ENCODE assay signal across 10 cellular contexts in genomic region chr10:76883596-76883995, GRCh38.
"Had no signal": no experiment of that assay in that cellular context is flagged by ENCODE, and none has a peak within 500 bp of the region (broad histone marks: within the 10 kb centered on the region; RNA-seq: fewer than 3 reads in every experiment).

No MANE protein-coding gene starts in this region.

- H3K36me3 ChIP-seq: right lobe of liver, suprapubic skin had no signal

- ATAC-seq: activated naive CD8-positive, alpha-beta T cell treated with anti-CD3 and anti-CD28 coated beads, Interleukin-2, amount 50 U/mL, for 24 hours; right lobe of liver had no signal

- H3K27me3 ChIP-seq: right lobe of liver, suprapubic skin had no signal

- DNase-seq: activated CD4-positive, alpha-beta T cell treated with anti-CD3 and anti-CD28 coated beads, Interleukin-2, amount 10 ng/mL, durations not matched to agents 7 days and 5 days; activated CD8-positive, alpha-beta memory T cell treated with anti-CD3 and anti-CD28 coated beads, Interleukin-2, amount 50 U/mL, for 48 hours; activated naive CD4-positive, alpha-beta T cell treated with anti-CD3 and anti-CD28 coated beads for 36 hours; activated naive CD8-positive, alpha-beta T cell treated with anti-CD3 and anti-CD28 coated beads, Interleukin-2, amount 50 U/mL, for 24 hours; effector memory CD4-positive, alpha-beta T cell; foreskin fibroblast; glutamatergic neuron; right lobe of liver; trophoblast cell had no signal

- H3K4me3 ChIP-seq: right lobe of liver, suprapubic skin had no signal
